ENCODE assay signal across 7 cellular contexts in genomic region chr2:87151835-87152493, GRCh38.
DNase-seq lines count a peak whose midpoint lies in the region; ATAC-seq, FAIRE-seq and TF ChIP-seq lines count a peak whose summit lies in the region.
"Not testable (repeated sequence)": the region's sequence is repeated elsewhere in the genome, so short reads cannot be mapped to it uniquely, and the experiment has no call there.

No MANE protein-coding gene starts in this region.

- in situ Hi-C loops in K562 (cut with MboI); HepG2 (cut with HindIII; ENCODE audit: extremely low pct_ligation_motif_present, low pct_unique_long_range_greater_than_20kb): not testable (repeated sequence)

- not testable (repeated sequence) for TF ChIP-seq POLR2A in K562 (conservative IDR thresholded peaks at IDR 0.05); HepG2 (IDR thresholded peaks at IDR 0.05; ENCODE audit: insufficient read depth in 1 of 2, low read depth in 2 of 2, low read length in 2 of 2)

- not testable (repeated sequence) for TF ChIP-seq CTCF in DND-41 (IDR thresholded peaks at IDR 0.05; ENCODE audit: borderline replicate concordance, extremely low read depth, low read length, poor library complexity, severe bottlenecking); PC-3 (conservative IDR thresholded peaks at IDR 0.05; ENCODE audit: low read depth, low read length); WTC11 (IDR thresholded peaks at IDR 0.05); K562 (IDR thresholded peaks at IDR 0.05 in 2 of 3, conservative IDR thresholded peaks at IDR 0.05 in 1 of 3; ENCODE audit: insufficient read depth in 2 of 3, low read depth in 1 of 3, low read length in 3 of 3); HepG2 (CRISPR knock-in tag; IDR thresholded peaks at IDR 0.05); pancreas (IDR thresholded peaks at IDR 0.05)

- not testable (repeated sequence) for H3K4me2 ChIP-seq in DND-41 (ENCODE audit: insufficient read depth, low read length); PC-3 (ENCODE audit: low read length); K562 (ENCODE audit: insufficient read depth, low read length); HepG2 (ENCODE audit: low read depth, low read length)

- not testable (repeated sequence) for H2AFZ ChIP-seq in DND-41 (ENCODE audit: low read depth, low read length); PC-3 (ENCODE audit: low read length); K562 (ENCODE audit: low read depth, low read length); HepG2 (ENCODE audit: low read length)

- H3K4me1 Mint-ChIP-seq in WTC11, result peaks cover 14% of the 10 kb centered on the region

- H3K36me3 Mint-ChIP-seq in WTC11, result not testable (repeated sequence)

- H3K9ac ChIP-seq in DND-41 (ENCODE audit: low read depth, low read length); PC-3 (ENCODE audit: low read length); K562 (ENCODE audit: insufficient read depth in 1 of 2, low read depth in 2 of 2, low read length in 2 of 2); HepG2 (ENCODE audit: insufficient read depth, low read depth, low read length): not testable (repeated sequence)

- H3K4me1 ChIP-seq in DND-41 (ENCODE audit: insufficient read depth, low read length); PC-3 (ENCODE audit: insufficient read depth, low read length); K562 (replicated peaks in 1 of 2; ENCODE audit: control insufficient read depth in 2 of 2, insufficient read depth in 2 of 2, low read length in 2 of 2); HepG2 (ENCODE audit: insufficient read depth, low read length); pancreas: not testable (repeated sequence)

- not testable (repeated sequence) for DNase-seq in DND-41; PC-3; WTC11 (ENCODE audit: low spot score); K562 (ENCODE audit: extremely low read depth in 1 of 4, low spot score in 3 of 4); Right ventricle myocardium superior; HepG2 (ENCODE audit: low spot score); pancreas

- ATAC-seq in DND-41 (ENCODE audit: insufficient read depth, low read depth) (peak; percentile 84), PC-3 (peak; percentile 69), WTC11 (peak; percentile 73), K562 (peak; percentile 90), Right ventricle myocardium superior (ENCODE audit: poor library complexity) (peak; percentile 61), HepG2 (peak; percentile 91), pancreas (peak; percentile 63 to 89 (median 82))

- not testable (repeated sequence) for H3K9me2 ChIP-seq in PC-3 (replicated peaks; ENCODE audit: low read length)

- H3K27me3 ChIP-seq in DND-41 (ENCODE audit: insufficient read depth, low read length, poor library complexity); PC-3 (ENCODE audit: low read length); K562 (ENCODE audit: control insufficient read depth in 2 of 2, insufficient read depth in 2 of 2, low read length in 2 of 2); HepG2 (ENCODE audit: control insufficient read depth in 1 of 2, insufficient read depth in 2 of 2, low read length in 2 of 2); pancreas: not testable (repeated sequence)

- intact Hi-C loops in PC-3 (cut with micrococcal nuclease); K562 (cut with micrococcal nuclease); Right ventricle myocardium superior (cut with DNase I); HepG2 (cut with micrococcal nuclease; ENCODE audit: unreplicated experiment); pancreas (cut with DNase I): not testable (repeated sequence)

- not testable (repeated sequence) for TF ChIP-seq RAD21 in K562 (CRISPR knock-in tag; conservative IDR thresholded peaks at IDR 0.05 in 1 of 2, IDR thresholded peaks at IDR 0.05 in 1 of 2); HepG2 (CRISPR knock-in tag; IDR thresholded peaks at IDR 0.05)

- H3K36me3 ChIP-seq in DND-41 (ENCODE audit: insufficient read depth, low read length); PC-3 (ENCODE audit: low read depth, low read length); K562 (ENCODE audit: control insufficient read depth, insufficient read depth, low read length); HepG2 (replicated peaks in 1 of 2; ENCODE audit: control insufficient read depth in 1 of 2, insufficient read depth in 2 of 2, low read length in 2 of 2); pancreas: not testable (repeated sequence)

- not testable (repeated sequence) for H3K27ac Mint-ChIP-seq in WTC11

- H3K27me3 Mint-ChIP-seq in WTC11 (ENCODE audit: low read depth), result not testable (repeated sequence)

- not testable (repeated sequence) for H3K9me3 Mint-ChIP-seq in WTC11

- not testable (repeated sequence) for H3K27ac ChIP-seq in DND-41 (ENCODE audit: low read length); PC-3 (ENCODE audit: low read length); K562 (ENCODE audit: extremely low read depth, low read depth, low read length); HepG2 (ENCODE audit: extremely low read length, insufficient read depth, low read length); pancreas

- not testable (repeated sequence) for H3F3A ChIP-seq in PC-3 (ENCODE audit: low read length, unreplicated experiment)

- TF ChIP-seq EP300 in K562 (IDR thresholded peaks at IDR 0.05; ENCODE audit: low read length); HepG2 (IDR thresholded peaks at IDR 0.05; ENCODE audit: low read depth in 2 of 2, low read length in 2 of 2); HepG2 (CRISPR knock-in tag; IDR thresholded peaks at IDR 0.05; ENCODE audit: borderline replicate concordance): not testable (repeated sequence)

- H4K20me1 ChIP-seq in DND-41 (ENCODE audit: insufficient read depth, low read length); PC-3 (ENCODE audit: low read length); K562 (replicated peaks; ENCODE audit: control insufficient read depth, insufficient read depth, low read length); HepG2 (ENCODE audit: insufficient read depth, low read length): not testable (repeated sequence)

- H3K9me1 ChIP-seq in K562 (ENCODE audit: control insufficient read depth, insufficient read depth, low read length), result not testable (repeated sequence)

- not testable (repeated sequence) for H3K4me3 ChIP-seq in DND-41 (ENCODE audit: low read depth in 1 of 2, low read length in 2 of 2); PC-3 (ENCODE audit: low read length); K562; HepG2 (replicated peaks in 1 of 3; ENCODE audit: insufficient read depth in 1 of 3, low read depth in 2 of 3, low read length in 3 of 3); pancreas

- POLR2A ChIA-PET in PC-3 (lab: Charles Lee; ENCODE audit: unreplicated experiment); WTC11 (lab: Charles Lee); K562 (lab: Yijun Ruan, JAX); HepG2 (lab: Yijun Ruan, JAX): not testable (repeated sequence)

- not testable (repeated sequence) for BruUV-seq in PC-3 (replicated peaks; lab: Mats Ljungman, UMichigan); K562 (replicated peaks; lab: Mats Ljungman, UMichigan); HepG2 (replicated peaks; lab: Mats Ljungman, UMichigan)

- not testable (repeated sequence) for H3K4me3 Mint-ChIP-seq in WTC11

- CTCF ChIA-PET in PC-3 (lab: Charles Lee); WTC11 (lab: Charles Lee); K562 (lab: Yijun Ruan, JAX; ENCODE audit: low intra/inter-chr PET ratio); HepG2 (lab: Yijun Ruan, JAX; ENCODE audit: low intra/inter-chr PET ratio, low total read pairs): not testable (repeated sequence)

- no CpG with 5 or more reads among the region's 7 CpGs for WGBS in K562 (ENCODE audit: insufficient coverage, low coverage, missing lambda C conversion rate)
- no CpG with 5 or more reads among the region's 7 CpGs for WGBS in HepG2 (ENCODE audit: low lambda C conversion rate)
- WGBS in pancreas, 2 donors, result no CpG with 5 or more reads among the region's 7 CpGs

- not testable (repeated sequence) for FAIRE-seq in K562 (lab: Jason Lieb, UNC); HepG2 (lab: Jason Lieb, UNC); pancreas (lab: Jason Lieb, UNC)

- H3K79me2 ChIP-seq in DND-41 (ENCODE audit: insufficient read depth, low read length); PC-3 (ENCODE audit: low read length); K562 (ENCODE audit: control insufficient read depth, insufficient read depth, low read length); HepG2 (ENCODE audit: insufficient read depth, low read length): not testable (repeated sequence)

- H3K9me3 ChIP-seq in DND-41 (ENCODE audit: insufficient read depth, low read length, severe bottlenecking); PC-3 (ENCODE audit: low read length); K562 (replicated peaks; ENCODE audit: control insufficient read depth, insufficient read depth, low read depth, low read length); HepG2 (ENCODE audit: low read length); pancreas: not testable (repeated sequence)
